Comparison of ENCODE assay signal across 8 cellular contexts in genomic region chr3:33798418-33799201, GRCh38. TPM values are rescaled to one million over a fixed set of nuclear protein-coding genes. Genes with fewer than 3 reads are reported as not detected.
A peak's percentile ranks its signal among the peaks of the same experiment; 100 is the strongest.
DNase-seq lines count a peak whose midpoint lies in the region; ATAC-seq and TF ChIP-seq lines count a peak whose summit lies in the region.

A gene with protein sequence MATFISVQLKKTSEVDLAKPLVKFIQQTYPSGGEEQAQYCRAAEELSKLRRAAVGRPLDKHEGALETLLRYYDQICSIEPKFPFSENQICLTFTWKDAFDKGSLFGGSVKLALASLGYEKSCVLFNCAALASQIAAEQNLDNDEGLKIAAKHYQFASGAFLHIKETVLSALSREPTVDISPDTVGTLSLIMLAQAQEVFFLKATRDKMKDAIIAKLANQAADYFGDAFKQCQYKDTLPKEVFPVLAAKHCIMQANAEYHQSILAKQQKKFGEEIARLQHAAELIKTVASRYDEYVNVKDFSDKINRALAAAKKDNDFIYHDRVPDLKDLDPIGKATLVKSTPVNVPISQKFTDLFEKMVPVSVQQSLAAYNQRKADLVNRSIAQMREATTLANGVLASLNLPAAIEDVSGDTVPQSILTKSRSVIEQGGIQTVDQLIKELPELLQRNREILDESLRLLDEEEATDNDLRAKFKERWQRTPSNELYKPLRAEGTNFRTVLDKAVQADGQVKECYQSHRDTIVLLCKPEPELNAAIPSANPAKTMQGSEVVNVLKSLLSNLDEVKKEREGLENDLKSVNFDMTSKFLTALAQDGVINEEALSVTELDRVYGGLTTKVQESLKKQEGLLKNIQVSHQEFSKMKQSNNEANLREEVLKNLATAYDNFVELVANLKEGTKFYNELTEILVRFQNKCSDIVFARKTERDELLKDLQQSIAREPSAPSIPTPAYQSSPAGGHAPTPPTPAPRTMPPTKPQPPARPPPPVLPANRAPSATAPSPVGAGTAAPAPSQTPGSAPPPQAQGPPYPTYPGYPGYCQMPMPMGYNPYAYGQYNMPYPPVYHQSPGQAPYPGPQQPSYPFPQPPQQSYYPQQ (plus strand): TSS chr3:33798630. CDS start chr3:33798729, 99 bp downstream.

- CTCF ChIA-PET in activated naive CD4-positive, alpha-beta T cell treated with anti-CD3 and anti-CD28 coated beads for 36 hours (lab: Charles Lee) = interaction anchor here (0.9 to 2.5 kb wide), 6 partner anchors 9 to 154 kb away, joined by 3 to 12 read pairs (median 5); no protein-coding TSS in a partner anchor

- in situ Hi-C loops in SK-MEL-5 (cut with HindIII; ENCODE audit: low pct_unique_long_range_greater_than_20kb, low sequenced_read_pairs) = loop anchor here (25.0 kb wide), 1 partner anchor 161 kb away; no protein-coding TSS in a partner anchor

- intact Hi-C loops in activated naive CD4-positive, alpha-beta T cell treated with anti-CD3 and anti-CD28 coated beads for 36 hours (cut with micrococcal nuclease) = loop anchor here (1.0 to 10.0 kb wide), 6 partner anchors 10 to 1114 kb away; partner anchors contain the start of genes CLASP2, CNOT10, CRTAP and UBP1

- peaks cover 12% of the 10 kb centered on the region for H3K4me1 ChIP-seq in MM.1S (ENCODE audit: low read length)
- H3K4me1 ChIP-seq in gastroesophageal sphincter = peaks cover 4 to 48% (median 8%) of the 10 kb centered on the region in 3 donors

- H3K36me3 ChIP-seq in MM.1S (replicated peaks; ENCODE audit: insufficient read depth, low read length) = 0 out of 2 replicates have a peak, but pooled peaks cover 4% of the 10 kb centered on the region
- H3K36me3 ChIP-seq in gastroesophageal sphincter = peaks cover 0 to 7% of the 10 kb centered on the region in 2 donors

- no peaks in the 10 kb centered on the region for H3K27me3 Mint-ChIP-seq in activated naive CD4-positive, alpha-beta T cell treated with anti-CD3 and anti-CD28 coated beads for 36 hours (ENCODE audit: low read depth)

- no peaks in the 10 kb centered on the region for H3K9me3 Mint-ChIP-seq in activated naive CD4-positive, alpha-beta T cell treated with anti-CD3 and anti-CD28 coated beads for 36 hours

- H3K27ac ChIP-seq in MM.1S (ENCODE audit: low read length) (peak within 1 kb of the TSS; percentile 79), gastroesophageal sphincter (peak within 1 kb of the TSS; percentile 92 to 97 (median 94))

- peaks cover 50% of the 10 kb centered on the region for H3K79me2 ChIP-seq in MM.1S (ENCODE audit: low read length)

- H3K4me2 ChIP-seq in MM.1S (ENCODE audit: low read depth, low read length) = peak within 1 kb of the TSS; percentile 94

- H3K9me2 ChIP-seq in MM.1S (replicated peaks; ENCODE audit: insufficient read depth, low read length) = no peaks in the 10 kb centered on the region

- H3K27me3 ChIP-seq in MM.1S (replicated peaks; ENCODE audit: insufficient read depth, low read length) (no peaks in the 10 kb centered on the region), gastroesophageal sphincter (no peaks in the 10 kb centered on the region)

- TF ChIP-seq POLR2A in gastroesophageal sphincter (IDR thresholded peaks at IDR 0.05) = peak; percentile 86 to 87

- DNase-seq in GM04503 (ENCODE audit: low read depth) (peak; percentile 60), HCEC 1CT (peak; percentile 91), MM.1S (peak; percentile 93), SK-MEL-5 (ENCODE audit: low read depth, low spot score) (peak; percentile 90), non-pigmented ciliary epithelial cell (ENCODE audit: low read depth) (peak; percentile 72), superior temporal gyrus (ENCODE audit: extremely low spot score) (peak; percentile 92)
- peak; percentile 88 for DNase-seq in activated naive CD4-positive, alpha-beta T cell treated with anti-CD3 and anti-CD28 coated beads for 36 hours

- H3K4me3 ChIP-seq in MM.1S (ENCODE audit: low read length) (peak within 1 kb of the TSS; percentile 92), gastroesophageal sphincter (peak within 1 kb of the TSS; percentile 84 to 90)

- peak; percentile 93 for ATAC-seq in gastroesophageal sphincter

- H4K20me1 ChIP-seq in MM.1S (ENCODE audit: insufficient read depth, low read length) = 0 out of 2 replicates have a peak, but pooled peaks cover 3% of the 10 kb centered on the region

- H3K36me3 Mint-ChIP-seq in activated naive CD4-positive, alpha-beta T cell treated with anti-CD3 and anti-CD28 coated beads for 36 hours (ENCODE audit: low read depth) = peaks cover 12% of the 10 kb centered on the region

- peak within 1 kb of the TSS; percentile 83 for H3K27ac Mint-ChIP-seq in activated naive CD4-positive, alpha-beta T cell treated with anti-CD3 and anti-CD28 coated beads for 36 hours

- TF ChIP-seq EP300 in gastroesophageal sphincter (IDR thresholded peaks at IDR 0.05) = no peak

- 0 to 3% methylated on average over 5 to 10 of the region's 69 CpGs for WGBS in gastroesophageal sphincter (ENCODE audit: low coverage in 1 of 2), 2 donors

- peak; percentile 28 for TF ChIP-seq CTCF in MM.1S (IDR thresholded peaks at IDR 0.05; ENCODE audit: low read length)
- peak in 3 of 4 experiments; percentile 27 to 49 (median 39) for TF ChIP-seq CTCF in gastroesophageal sphincter (IDR thresholded peaks at IDR 0.05)

- H3F3A ChIP-seq in MM.1S (ENCODE audit: insufficient read depth, low read length) = peaks cover 11% of the 10 kb centered on the region

- peak within 1 kb of the TSS; percentile 95 for H3K4me3 Mint-ChIP-seq in activated naive CD4-positive, alpha-beta T cell treated with anti-CD3 and anti-CD28 coated beads for 36 hours

- peak within 1 kb of the TSS; percentile 83 for H3K9ac ChIP-seq in MM.1S (ENCODE audit: low read length)

- peaks cover 56% of the 10 kb centered on the region for H3K4me1 Mint-ChIP-seq in activated naive CD4-positive, alpha-beta T cell treated with anti-CD3 and anti-CD28 coated beads for 36 hours (ENCODE audit: low read depth)

- peak within 1 kb of the TSS; percentile 69 for H2AFZ ChIP-seq in MM.1S (ENCODE audit: low read length)

- H3K9me3 ChIP-seq in MM.1S (replicated peaks; ENCODE audit: insufficient read depth, low read length) = no peaks in the 10 kb centered on the region
- H3K9me3 ChIP-seq in gastroesophageal sphincter = no peaks in the 10 kb centered on the region

RNA-seq across cellular contexts. Expression of the gene that starts here (rescaled TPM):
- 107 and 130 TPM in 2 replicates for total RNA-seq in SK-MEL-5 (2014; rRNA removed; shearing (Covaris generic))
- 158 and 224 TPM in 2 replicates for polyA plus RNA-seq in SK-MEL-5 (2015; cell fraction: cytosol; rRNA removed)
- 660 and 739 TPM in 2 replicates for polyA plus RNA-seq in SK-MEL-5 (2015; cell fraction: nucleus; rRNA removed)
- 100 to 1,000 TPM; 126 to 127 TPM for total RNA-seq in activated naive CD4-positive, alpha-beta T cell treated with anti-CD3 and anti-CD28 coated beads for 36 hours
- total RNA-seq in gastroesophageal sphincter = 100 to 1,000 TPM; 151 to 290 (median 186) TPM

Comparison
In these comparisons a context has a peak if more than half of its experiments do, and no peak if none do; other contexts are left out.
1. Peak in every context shown above with its lines: DNase-seq, ATAC-seq, H3K4me3 ChIP-seq and H3K27ac ChIP-seq.